In genomic region chr6:158231551-158232444, GRCh38 we compare ENCODE assay signal across 8 cellular contexts.
DNase-seq lines count a peak whose midpoint lies in the region; ATAC-seq and TF ChIP-seq lines count a peak whose summit lies in the region.

No MANE protein-coding gene starts in this region.

- intact Hi-C loops in adrenal gland (cut with DNase I) (no loop called here), left ventricle myocardium superior (cut with micrococcal nuclease) (no loop called here), prostate gland (cut with DNase I) (loop anchor here (5.0 kb wide), 1 partner anchor 51 kb away; no protein-coding TSS in a partner anchor)

- H3F3A ChIP-seq in GM23248 (ENCODE audit: insufficient read depth): peaks cover 4% of the 10 kb centered on the region; the same call in 1 of the 2 replicates

- no peaks in the 10 kb centered on the region for H3K9me2 ChIP-seq in GM23248 (ENCODE audit: insufficient read depth)

- no peak for TF ChIP-seq CTCF in adrenal gland (IDR thresholded peaks at IDR 0.05)
- TF ChIP-seq CTCF in prostate gland (IDR thresholded peaks at IDR 0.05): no peak

- peaks cover 41% of the 10 kb centered on the region for H3K79me2 ChIP-seq in GM23248 (ENCODE audit: insufficient read depth)

- H3K4me1 ChIP-seq in GM23248 (ENCODE audit: insufficient read depth) (peaks cover 6% of the 10 kb centered on the region; the same call in 1 of the 2 replicates), adrenal gland (replicated peaks in 1 of 2) (peaks cover 6 to 26% of the 10 kb centered on the region in 2 donors), prostate gland (replicated peaks) (no peaks in the 10 kb centered on the region)

- no peaks in the 10 kb centered on the region for H4K20me1 ChIP-seq in GM23248 (ENCODE audit: insufficient read depth)

- peak overlapping the region; percentile 89 for H3K4me3 ChIP-seq in GM23248
- peak overlapping the region in 2 of 4 donors; percentile 35 to 95 for H3K4me3 ChIP-seq in adrenal gland
- peak overlapping the region; percentile 82 to 84 for H3K4me3 ChIP-seq in prostate gland

- WGBS in GM23248 (ENCODE audit: low coverage in 1 of 2, low lambda C conversion rate in 2 of 2, missing lambda C conversion rate in 2 of 2), 2 experiments: 1 to 2% methylated on average over 33 to 80 of the region's 123 CpGs
- 0 to 1% (median 1%) methylated on average over 8 to 122 of the region's 123 CpGs for WGBS in adrenal gland, 4 donors
- WGBS in prostate gland: under 1% methylated on average over 90 of the region's 123 CpGs

- in situ Hi-C loops in GM23248 (cut with MboI): no loop called here

- peak overlapping the region; percentile 86 for H3K9ac ChIP-seq in GM23248

- TF ChIP-seq POLR2A in adrenal gland (IDR thresholded peaks at IDR 0.05) (peak; percentile 26 to 59), prostate gland (IDR thresholded peaks at IDR 0.05) (no peak)

- DNase-seq in ELF-1 (ENCODE audit: low read depth, low spot score) (peak; percentile 70), GM23248 (peak; percentile 89), LHCN-M2 (ENCODE audit: low read depth) (peak; percentile 62), T follicular helper cell (ENCODE audit: low read depth) (peak; percentile 71), adrenal gland (peak; percentile 70 to 82 (median 74)), left ventricle myocardium superior (peak; percentile 87), prostate gland (ENCODE audit: low spot score) (peak; percentile 61), GF-D8 (lab: John Stamatoyannopoulos, UW) (no peak)

- peak overlapping the region; percentile 56 for H3K4me2 ChIP-seq in GM23248 (ENCODE audit: unreplicated experiment)

- H3K27me3 ChIP-seq in GM23248 (replicated peaks; ENCODE audit: insufficient read depth) (no peaks in the 10 kb centered on the region), adrenal gland (no peaks in the 10 kb centered on the region), prostate gland (replicated peaks; ENCODE audit: insufficient read depth) (no peaks in the 10 kb centered on the region)

- peak overlapping the region; percentile 89 for H2AFZ ChIP-seq in GM23248

- no peaks in the 10 kb centered on the region for H3K36me3 ChIP-seq in GM23248 (ENCODE audit: low read depth)
- no peaks in the 10 kb centered on the region for H3K36me3 ChIP-seq in adrenal gland (replicated peaks in 1 of 2)
- no peaks in the 10 kb centered on the region for H3K36me3 ChIP-seq in prostate gland

- H3K9me3 ChIP-seq in GM23248 (ENCODE audit: low read depth) (no peaks in the 10 kb centered on the region), adrenal gland (replicated peaks in 1 of 3) (no peaks in the 10 kb centered on the region), prostate gland (no peaks in the 10 kb centered on the region)

- H3K27ac ChIP-seq in GM23248: peak overlapping the region; percentile 79
- peak overlapping the region in 4 of 5 donors; percentile 82 to 100 (median 85) for H3K27ac ChIP-seq in adrenal gland
- H3K27ac ChIP-seq in prostate gland: peak overlapping the region; percentile 80 to 85

- peak; percentile 80 for ATAC-seq in left ventricle myocardium superior
